ENCODE assay signal across 20 cellular contexts in genomic region chr1:217435159-217435558, GRCh38.
DNase-seq lines count a peak whose midpoint lies in the region; ATAC-seq, FAIRE-seq and TF ChIP-seq lines count a peak whose summit lies in the region.
"Had no signal": no experiment of that assay in that cellular context is flagged by ENCODE, and none has a peak within 500 bp of the region (broad histone marks: within the 10 kb centered on the region; RNA-seq: fewer than 3 reads in every experiment).

No MANE protein-coding gene starts in this region.

- H3K4me1 ChIP-seq in GM23338 (ENCODE audit: insufficient read depth) = peaks cover 9% of the 10 kb centered on the region
- H3K4me1 ChIP-seq: SJSA1 had no signal

- TF ChIP-seq CTCF in GM23338 (conservative IDR thresholded peaks at IDR 0.05; ENCODE audit: low read depth in 2 of 2) (no peak), chondrocyte (IDR thresholded peaks at IDR 0.05) (no peak)

- no peak overlapping the region for H3K4me2 ChIP-seq in GM23338
- H3K4me2 ChIP-seq: KMS-11, PC-9 had no signal

- no peak for ATAC-seq in GM23338

- H3K4me1 Mint-ChIP-seq in GM23338 (peaks cover 11% of the 10 kb centered on the region), chondrocyte (ENCODE audit: low read depth) (no peaks in the 10 kb centered on the region)
- H3K4me1 Mint-ChIP-seq: B cell had no signal

- no peak overlapping the region for H2AFZ ChIP-seq in GM23338
- H2AFZ ChIP-seq: PC-9 had no signal

- H3K27ac Mint-ChIP-seq in GM23338 (peak overlapping the region; percentile 36; the same call in 1 of the 2 replicates), chondrocyte (ENCODE audit: unreplicated experiment) (no peak overlapping the region)
- H3K27ac Mint-ChIP-seq: B cell; CD4-positive, CD25-positive, alpha-beta regulatory T cell had no signal

- no peaks in the 10 kb centered on the region for H3F3A ChIP-seq in GM23338 (replicated peaks; ENCODE audit: low read depth)

- no peaks in the 10 kb centered on the region for H3K36me3 ChIP-seq in GM23338 (ENCODE audit: insufficient read depth)
- H3K36me3 ChIP-seq: SJSA1 had no signal

- H3K4me3 ChIP-seq in GM23338 = no peak overlapping the region
- H3K4me3 ChIP-seq: PC-9, SJSA1 had no signal

- H3K9me2 ChIP-seq in GM23338 (ENCODE audit: insufficient read depth) = peaks cover 12% of the 10 kb centered on the region; the same call in 1 of the 2 replicates

- no peaks in the 10 kb centered on the region for H3K27me3 Mint-ChIP-seq in GM23338 (ENCODE audit: insufficient read depth, low read depth, poor library complexity)
- no peaks in the 10 kb centered on the region for H3K27me3 Mint-ChIP-seq in chondrocyte (ENCODE audit: low read depth)
- H3K27me3 Mint-ChIP-seq: B cell; CD4-positive, CD25-positive, alpha-beta regulatory T cell had no signal

- H3K79me2 ChIP-seq in GM23338 (replicated peaks; ENCODE audit: insufficient read depth) = no peaks in the 10 kb centered on the region

- no peak overlapping the region for H3K27ac ChIP-seq in GM23338 (ENCODE audit: low read depth)
- H3K27ac ChIP-seq: KMS-11, PC-9, SJSA1 had no signal

- H3K4me3 Mint-ChIP-seq in GM23338 (no peak overlapping the region), chondrocyte (ENCODE audit: unreplicated experiment) (no peak overlapping the region)
- H3K4me3 Mint-ChIP-seq: B cell; CD4-positive, CD25-positive, alpha-beta regulatory T cell; H9 had no signal

- H3K27me3 ChIP-seq in GM23338 (ENCODE audit: insufficient read depth) = no peaks in the 10 kb centered on the region
- H3K27me3 ChIP-seq: SJSA1 had no signal

- peaks cover 12% of the 10 kb centered on the region; the same call in 2 of the 3 replicates for H3K36me3 Mint-ChIP-seq in GM23338 (ENCODE audit: low read depth)
- H3K36me3 Mint-ChIP-seq in chondrocyte (ENCODE audit: low read depth) = peaks cover 30% of the 10 kb centered on the region

- peak; percentile 45 for DNase-seq in COR-L47 (lab: John Stamatoyannopoulos, UW)
- DNase-seq in GM23338 (ENCODE audit: low spot score) = no peak
- peak; percentile 99 for DNase-seq in NCI-H82 (lab: John Stamatoyannopoulos, UW)
- peak; percentile 5 for DNase-seq in left kidney (ENCODE audit: low read depth, low spot score)
- no peak for DNase-seq in NK-92 (lab: John Stamatoyannopoulos, UW; ENCODE audit: unreplicated experiment)
- DNase-seq in chondrocyte (ENCODE audit: low spot score) = no peak
- no peak for DNase-seq in GM19239 (ENCODE audit: insufficient read length, low spot score)
- DNase-seq in DMS79 treated with DMSO at 0.1 percent for 48 hours (lab: John Stamatoyannopoulos, UW) = no peak
- DNase-seq: ACHN; CD4-positive, CD25-positive, alpha-beta regulatory T cell; H9; NCI-H1048; NCI-H187 treated with DMSO at 0.1 percent for 48 hours; NCI-H2171; NCI-H510A; PC-9; SW 1271 had no signal

- no peak for FAIRE-seq in GM19239 (lab: Jason Lieb, UNC)

- no peaks in the 10 kb centered on the region for H4K20me1 ChIP-seq in GM23338 (replicated peaks; ENCODE audit: insufficient read depth)

- H3K9me3 Mint-ChIP-seq in GM23338 (peaks cover 4% of the 10 kb centered on the region; the same call in 1 of the 3 replicates), chondrocyte (ENCODE audit: low read depth) (peaks cover 18% of the 10 kb centered on the region)

TF ChIP-seq in GM23338, 12 proteins besides CTCF, POLR2A, EP300 and RAD21 (continues in another document):
- TF ChIP-seq ZNF114 (CRISPR knock-in tag; IDR thresholded peaks at IDR 0.05) (no peak), POLR2AphosphoS5 (IDR thresholded peaks at IDR 0.05; ENCODE audit: low read depth) (no peak), EZH2 (IDR thresholded peaks at IDR 0.05; ENCODE audit: low read depth, unreplicated experiment) (no peak), EZH2phosphoT487 (IDR thresholded peaks at IDR 0.05; ENCODE audit: unreplicated experiment) (no peak), CREB1 (CRISPR knock-in tag; IDR thresholded peaks at IDR 0.05; ENCODE audit: low read depth) (no peak), STAT1 (IDR thresholded peaks at IDR 0.05; ENCODE audit: unreplicated experiment) (no peak), JUNB (IDR thresholded peaks at IDR 0.05; ENCODE audit: unreplicated experiment) (no peak), ZNF331 (CRISPR knock-in tag; IDR thresholded peaks at IDR 0.05; ENCODE audit: low read depth) (no peak), NANOG (IDR thresholded peaks at IDR 0.05; ENCODE audit: borderline replicate concordance) (no peak)
- TF ChIP-seq, protein P1, sequence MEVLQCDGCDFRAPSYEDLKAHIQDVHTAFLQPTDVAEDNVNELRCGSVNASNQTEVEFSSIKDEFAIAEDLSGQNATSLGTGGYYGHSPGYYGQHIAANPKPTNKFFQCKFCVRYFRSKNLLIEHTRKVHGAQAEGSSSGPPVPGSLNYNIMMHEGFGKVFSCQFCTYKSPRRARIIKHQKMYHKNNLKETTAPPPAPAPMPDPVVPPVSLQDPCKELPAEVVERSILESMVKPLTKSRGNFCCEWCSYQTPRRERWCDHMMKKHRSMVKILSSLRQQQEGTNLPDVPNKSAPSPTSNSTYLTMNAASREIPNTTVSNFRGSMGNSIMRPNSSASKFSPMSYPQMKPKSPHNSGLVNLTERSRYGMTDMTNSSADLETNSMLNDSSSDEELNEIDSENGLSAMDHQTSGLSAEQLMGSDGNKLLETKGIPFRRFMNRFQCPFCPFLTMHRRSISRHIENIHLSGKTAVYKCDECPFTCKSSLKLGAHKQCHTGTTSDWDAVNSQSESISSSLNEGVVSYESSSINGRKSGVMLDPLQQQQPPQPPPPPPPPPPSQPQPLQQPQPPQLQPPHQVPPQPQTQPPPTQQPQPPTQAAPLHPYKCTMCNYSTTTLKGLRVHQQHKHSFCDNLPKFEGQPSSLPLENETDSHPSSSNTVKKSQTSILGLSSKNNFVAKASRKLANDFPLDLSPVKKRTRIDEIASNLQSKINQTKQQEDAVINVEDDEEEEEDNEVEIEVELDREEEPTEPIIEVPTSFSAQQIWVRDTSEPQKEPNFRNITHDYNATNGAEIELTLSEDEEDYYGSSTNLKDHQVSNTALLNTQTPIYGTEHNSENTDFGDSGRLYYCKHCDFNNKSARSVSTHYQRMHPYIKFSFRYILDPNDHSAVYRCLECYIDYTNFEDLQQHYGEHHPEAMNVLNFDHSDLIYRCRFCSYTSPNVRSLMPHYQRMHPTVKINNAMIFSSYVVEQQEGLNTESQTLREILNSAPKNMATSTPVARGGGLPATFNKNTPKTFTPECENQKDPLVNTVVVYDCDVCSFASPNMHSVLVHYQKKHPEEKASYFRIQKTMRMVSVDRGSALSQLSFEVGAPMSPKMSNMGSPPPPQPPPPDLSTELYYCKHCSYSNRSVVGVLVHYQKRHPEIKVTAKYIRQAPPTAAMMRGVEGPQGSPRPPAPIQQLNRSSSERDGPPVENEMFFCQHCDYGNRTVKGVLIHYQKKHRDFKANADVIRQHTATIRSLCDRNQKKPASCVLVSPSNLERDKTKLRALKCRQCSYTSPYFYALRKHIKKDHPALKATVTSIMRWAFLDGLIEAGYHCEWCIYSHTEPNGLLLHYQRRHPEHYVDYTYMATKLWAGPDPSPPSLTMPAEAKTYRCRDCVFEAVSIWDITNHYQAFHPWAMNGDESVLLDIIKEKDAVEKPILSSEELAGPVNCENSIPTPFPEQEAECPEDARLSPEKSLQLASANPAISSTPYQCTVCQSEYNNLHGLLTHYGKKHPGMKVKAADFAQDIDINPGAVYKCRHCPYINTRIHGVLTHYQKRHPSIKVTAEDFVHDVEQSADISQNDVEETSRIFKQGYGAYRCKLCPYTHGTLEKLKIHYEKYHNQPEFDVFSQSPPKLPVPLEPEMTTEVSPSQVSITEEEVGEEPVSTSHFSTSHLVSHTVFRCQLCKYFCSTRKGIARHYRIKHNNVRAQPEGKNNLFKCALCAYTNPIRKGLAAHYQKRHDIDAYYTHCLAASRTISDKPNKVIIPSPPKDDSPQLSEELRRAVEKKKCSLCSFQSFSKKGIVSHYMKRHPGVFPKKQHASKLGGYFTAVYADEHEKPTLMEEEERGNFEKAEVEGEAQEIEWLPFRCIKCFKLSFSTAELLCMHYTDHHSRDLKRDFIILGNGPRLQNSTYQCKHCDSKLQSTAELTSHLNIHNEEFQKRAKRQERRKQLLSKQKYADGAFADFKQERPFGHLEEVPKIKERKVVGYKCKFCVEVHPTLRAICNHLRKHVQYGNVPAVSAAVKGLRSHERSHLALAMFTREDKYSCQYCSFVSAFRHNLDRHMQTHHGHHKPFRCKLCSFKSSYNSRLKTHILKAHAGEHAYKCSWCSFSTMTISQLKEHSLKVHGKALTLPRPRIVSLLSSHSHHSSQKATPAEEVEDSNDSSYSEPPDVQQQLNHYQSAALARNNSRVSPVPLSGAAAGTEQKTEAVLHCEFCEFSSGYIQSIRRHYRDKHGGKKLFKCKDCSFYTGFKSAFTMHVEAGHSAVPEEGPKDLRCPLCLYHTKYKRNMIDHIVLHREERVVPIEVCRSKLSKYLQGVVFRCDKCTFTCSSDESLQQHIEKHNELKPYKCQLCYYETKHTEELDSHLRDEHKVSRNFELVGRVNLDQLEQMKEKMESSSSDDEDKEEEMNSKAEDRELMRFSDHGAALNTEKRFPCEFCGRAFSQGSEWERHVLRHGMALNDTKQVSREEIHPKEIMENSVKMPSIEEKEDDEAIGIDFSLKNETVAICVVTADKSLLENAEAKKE (CRISPR knock-in tag; IDR thresholded peaks at IDR 0.05) = no peak
- TF ChIP-seq, protein P2, sequence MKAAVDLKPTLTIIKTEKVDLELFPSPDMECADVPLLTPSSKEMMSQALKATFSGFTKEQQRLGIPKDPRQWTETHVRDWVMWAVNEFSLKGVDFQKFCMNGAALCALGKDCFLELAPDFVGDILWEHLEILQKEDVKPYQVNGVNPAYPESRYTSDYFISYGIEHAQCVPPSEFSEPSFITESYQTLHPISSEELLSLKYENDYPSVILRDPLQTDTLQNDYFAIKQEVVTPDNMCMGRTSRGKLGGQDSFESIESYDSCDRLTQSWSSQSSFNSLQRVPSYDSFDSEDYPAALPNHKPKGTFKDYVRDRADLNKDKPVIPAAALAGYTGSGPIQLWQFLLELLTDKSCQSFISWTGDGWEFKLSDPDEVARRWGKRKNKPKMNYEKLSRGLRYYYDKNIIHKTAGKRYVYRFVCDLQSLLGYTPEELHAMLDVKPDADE (IDR thresholded peaks at IDR 0.05) = no peak

Comparison
In these comparisons a context has a peak if more than half of its experiments do, and no peak if none do; other contexts are left out.
1. DNase-seq: peak in COR-L47 (single experiment), NCI-H82 (single experiment) and left kidney (single experiment); none in GM23338 (single experiment), NK-92 (single experiment), chondrocyte (single experiment), GM19239 (single experiment) and DMS79 treated with DMSO at 0.1 percent for 48 hours (single experiment).